ENCODE assay signal across 10 cellular contexts in the genomic region with DNA sequence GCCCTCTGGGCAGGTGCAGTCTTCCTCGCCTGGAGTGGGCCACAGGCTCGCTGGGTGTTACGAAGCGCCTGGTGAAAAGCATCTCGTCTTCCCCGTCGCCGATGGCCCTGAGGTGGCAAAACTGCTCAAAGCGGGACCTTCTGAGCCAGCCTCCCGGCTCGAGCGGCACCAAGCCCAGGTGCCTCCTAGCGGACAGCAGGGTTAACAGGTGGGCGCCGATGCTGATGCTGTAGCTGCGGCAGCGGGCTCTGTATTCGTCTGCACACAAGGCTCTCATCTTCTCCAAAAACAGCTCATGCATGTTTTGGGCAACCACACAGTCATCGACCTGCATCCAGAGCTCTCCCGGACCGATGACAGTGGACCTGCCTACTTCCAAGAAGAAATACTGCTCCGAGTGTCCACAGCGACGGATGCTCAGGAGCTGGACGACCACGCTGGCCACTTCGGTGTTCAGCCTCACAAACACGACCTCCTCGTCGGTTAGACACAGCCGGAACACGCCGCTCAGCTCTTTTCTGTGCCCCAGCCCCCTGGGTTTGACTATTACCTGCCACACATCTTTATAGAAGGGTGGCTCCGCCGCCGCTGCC. TPM values are rescaled to one million over a fixed set of nuclear protein-coding genes. Genes with fewer than 3 reads are reported as not detected.
DNase-seq lines count a peak whose midpoint lies in the region; ATAC-seq, FAIRE-seq and TF ChIP-seq lines count a peak whose summit lies in the region.
"Had no signal": no experiment of that assay in that cellular context is flagged by ENCODE, and none has a peak within 500 bp of the region (broad histone marks: within the 10 kb centered on the region; RNA-seq: fewer than 3 reads in every experiment).

No MANE protein-coding gene starts in this region.

- peaks cover 11% of the 10 kb centered on the region for H3K27me3 Mint-ChIP-seq in activated T-helper 17 cell treated with anti-CD3 and anti-CD28 coated beads, Interleukin-2, amount 50 U/mL, for 72 hours

- H3K36me3 ChIP-seq in left ventricle myocardium inferior, result no peaks in the 10 kb centered on the region
- H3K36me3 ChIP-seq in RWPE2 (ENCODE audit: low read depth), result no peaks in the 10 kb centered on the region
- H3K36me3 ChIP-seq in kidney (ENCODE audit: control insufficient read depth in 1 of 2, insufficient read depth in 2 of 2, low read length in 2 of 2), result no peaks in the 10 kb centered on the region
- H3K36me3 ChIP-seq in upper lobe of right lung, result no peaks in the 10 kb centered on the region

- no peak overlapping the region for H3K9ac ChIP-seq in kidney (ENCODE audit: low read length in 2 of 2)

- DNase-seq in left ventricle myocardium inferior (no peak), Right ventricle myocardium superior (no peak), RWPE2 (ENCODE audit: low spot score) (no peak), kidney (peak; percentile 69), upper lobe of right lung (peak; percentile 30)
- no peak for DNase-seq in activated CD8-positive, alpha-beta memory T cell treated with anti-CD3 and anti-CD28 coated beads, Interleukin-2, amount 50 U/mL, for 4 hours
- DNase-seq: CD4-positive, alpha-beta memory T cell; effector memory CD4-positive, alpha-beta T cell had no signal

- no peaks in the 10 kb centered on the region for H3K9me3 ChIP-seq in left ventricle myocardium inferior (replicated peaks)
- H3K9me3 ChIP-seq in RWPE2 (ENCODE audit: severe bottlenecking), result no peaks in the 10 kb centered on the region
- no peaks in the 10 kb centered on the region for H3K9me3 ChIP-seq in kidney (ENCODE audit: control insufficient read depth in 1 of 2, low read length in 2 of 2)
- no peaks in the 10 kb centered on the region for H3K9me3 ChIP-seq in upper lobe of right lung

- H3K9me3 Mint-ChIP-seq in activated T-helper 17 cell treated with anti-CD3 and anti-CD28 coated beads, Interleukin-2, amount 50 U/mL, for 72 hours, result no peaks in the 10 kb centered on the region

- ATAC-seq in Right ventricle myocardium superior (ENCODE audit: poor library complexity) (no peak), RWPE2 (ENCODE audit: low read depth) (0 out of 3 replicates have a peak, but pooled peaks have one; percentile 8), upper lobe of right lung (peak; percentile 39), HG02610 (IDR thresholded peaks at IDR 0.05; ENCODE audit: unreplicated experiment) (no peak)
- no peak for ATAC-seq in activated T-helper 17 cell treated with anti-CD3 and anti-CD28 coated beads, Interleukin-2, amount 50 U/mL, for 72 hours (replicated peaks)

- H3K36me3 Mint-ChIP-seq in activated T-helper 17 cell treated with anti-CD3 and anti-CD28 coated beads, Interleukin-2, amount 50 U/mL, for 72 hours (ENCODE audit: low read depth), result no peaks in the 10 kb centered on the region
- H3K36me3 Mint-ChIP-seq: CD4-positive, alpha-beta memory T cell had no signal

- peaks cover 7% of the 10 kb centered on the region for H3K4me1 ChIP-seq in left ventricle myocardium inferior
- no peaks in the 10 kb centered on the region for H3K4me1 ChIP-seq in RWPE2 (ENCODE audit: insufficient read depth, poor library complexity, severe bottlenecking)
- no peaks in the 10 kb centered on the region for H3K4me1 ChIP-seq in kidney (ENCODE audit: control insufficient read depth in 1 of 2, insufficient read depth in 1 of 2, low read depth in 1 of 2, low read length in 2 of 2)
- no peaks in the 10 kb centered on the region for H3K4me1 ChIP-seq in upper lobe of right lung

- TF ChIP-seq CTCF in left ventricle myocardium inferior (IDR thresholded peaks at IDR 0.05; ENCODE audit: borderline replicate concordance), result no peak
- TF ChIP-seq CTCF in RWPE2 (IDR thresholded peaks at IDR 0.05; ENCODE audit: poor library complexity, severe bottlenecking), result no peak
- no peak for TF ChIP-seq CTCF in kidney (IDR thresholded peaks at IDR 0.05; ENCODE audit: borderline replicate concordance, extremely low read depth, insufficient read depth)
- no peak for TF ChIP-seq CTCF in upper lobe of right lung (IDR thresholded peaks at IDR 0.05)

- no peaks in the 10 kb centered on the region for H3K4me1 Mint-ChIP-seq in activated T-helper 17 cell treated with anti-CD3 and anti-CD28 coated beads, Interleukin-2, amount 50 U/mL, for 72 hours
- H3K4me1 Mint-ChIP-seq: CD4-positive, alpha-beta memory T cell had no signal

- no peak overlapping the region for H3K27ac Mint-ChIP-seq in activated T-helper 17 cell treated with anti-CD3 and anti-CD28 coated beads, Interleukin-2, amount 50 U/mL, for 72 hours
- H3K27ac Mint-ChIP-seq: CD4-positive, alpha-beta memory T cell had no signal

- no peak for FAIRE-seq in kidney (lab: Jason Lieb, UNC)

- intact Hi-C loops in left ventricle myocardium inferior (cut with micrococcal nuclease), result no loop called here
- intact Hi-C loops in Right ventricle myocardium superior (cut with DNase I), result no loop called here
- intact Hi-C loops in kidney (cut with DNase I), result no loop called here
- intact Hi-C loops in upper lobe of right lung (cut with DNase I), result no loop called here

- no peak overlapping the region for H3K4me3 Mint-ChIP-seq in activated T-helper 17 cell treated with anti-CD3 and anti-CD28 coated beads, Interleukin-2, amount 50 U/mL, for 72 hours
- H3K4me3 Mint-ChIP-seq: CD4-positive, alpha-beta memory T cell had no signal

- no peak overlapping the region for H3K27ac ChIP-seq in left ventricle myocardium inferior (replicated peaks)
- H3K27ac ChIP-seq in RWPE2 (ENCODE audit: poor library complexity, severe bottlenecking), result no peak overlapping the region
- no peak overlapping the region for H3K27ac ChIP-seq in kidney (ENCODE audit: low read depth in 2 of 2, low read length in 2 of 2)
- H3K27ac ChIP-seq in upper lobe of right lung, result no peak overlapping the region

- H3K27me3 ChIP-seq in left ventricle myocardium inferior (ENCODE audit: low read depth), result peaks cover 97% of the 10 kb centered on the region
- peaks cover 93% of the 10 kb centered on the region for H3K27me3 ChIP-seq in RWPE2 (ENCODE audit: insufficient read depth, poor library complexity, severe bottlenecking)
- H3K27me3 ChIP-seq in upper lobe of right lung, result peaks cover 38% of the 10 kb centered on the region

- H3K4me3 ChIP-seq in left ventricle myocardium inferior (peak overlapping the region; percentile 57), RWPE2 (ENCODE audit: severe bottlenecking) (no peak overlapping the region), kidney (ENCODE audit: low read length in 2 of 2) (no peak overlapping the region), upper lobe of right lung (no peak overlapping the region)

RNA-seq across cellular contexts. Expression of a gene that starts 1.2 kb away (rescaled TPM):
- total RNA-seq in left ventricle myocardium inferior (not detected), Right ventricle myocardium superior (not detected), kidney (not detected), upper lobe of right lung (not detected)
- not detected for polyA plus RNA-seq in kidney (ENCODE audit: insufficient read depth, low read depth, low replicate concordance)
- total RNA-seq in activated T-helper 17 cell treated with anti-CD3 and anti-CD28 coated beads, Interleukin-2, amount 50 U/mL, for 72 hours, result not detected
- total RNA-seq: CD4-positive, alpha-beta memory T cell had no signal
- polyA plus RNA-seq: CD4-positive, alpha-beta memory T cell had no signal

Comparison
In these comparisons a context has a peak if more than half of its experiments do, and no peak if none do; other contexts are left out.
1. DNase-seq: peak in kidney (single experiment) and upper lobe of right lung (single experiment); none in left ventricle myocardium inferior (single experiment), Right ventricle myocardium superior (single experiment), RWPE2 (single experiment) and activated CD8-positive, alpha-beta memory T cell treated with anti-CD3 and anti-CD28 coated beads, Interleukin-2, amount 50 U/mL, for 4 hours (single experiment).
2. ATAC-seq: peak in RWPE2 (single experiment) and upper lobe of right lung (single experiment); none in Right ventricle myocardium superior (single experiment), activated T-helper 17 cell treated with anti-CD3 and anti-CD28 coated beads, Interleukin-2, amount 50 U/mL, for 72 hours (single experiment) and HG02610 (single experiment).